In genomic region chr12:41566703-41567102, GRCh38 we compare ENCODE assay signal across 6 cellular contexts.
"Had no signal": no experiment of that assay in that cellular context is flagged by ENCODE, and none has a peak within 500 bp of the region (broad histone marks: within the 10 kb centered on the region; RNA-seq: fewer than 3 reads in every experiment).

No MANE protein-coding gene starts in this region.

- H3K4me2 ChIP-seq: GM23338 had no signal

- DNase-seq: H9, HCEC 1CT, KBM-7 had no signal

- ATAC-seq: GM23338, HepG2 had no signal

- H3K4me3 ChIP-seq: GM23338 had no signal

- H3K27ac ChIP-seq: HL-60 had no signal
